8 cellular contexts compared by ENCODE assay signal in genomic region chr2:109331864-109332848, GRCh38.
DNase-seq lines count a peak whose midpoint lies in the region; ATAC-seq lines count a peak whose summit lies in the region.

No MANE protein-coding gene starts in this region.

- H3K27ac Mint-ChIP-seq in activated CD8-positive, alpha-beta memory T cell treated with anti-CD3 and anti-CD28 coated beads, Interleukin-2, amount 10 ng/mL, durations not matched to agents 7 days and 5 days: peak overlapping the region; percentile 79
- peak overlapping the region; percentile 53 for H3K27ac Mint-ChIP-seq in memory B cell

- peaks cover 75% of the 10 kb centered on the region for H3K27me3 Mint-ChIP-seq in activated CD8-positive, alpha-beta memory T cell treated with anti-CD3 and anti-CD28 coated beads, Interleukin-2, amount 10 ng/mL, durations not matched to agents 7 days and 5 days
- peaks cover 14% of the 10 kb centered on the region for H3K27me3 Mint-ChIP-seq in memory B cell

- CTCF ChIA-PET in activated CD8-positive, alpha-beta memory T cell treated with anti-CD3 and anti-CD28 coated beads, Interleukin-2, amount 10 ng/mL, durations not matched to agents 7 days and 5 days (lab: Charles Lee): interaction anchor here (1.3 to 1.4 kb wide), 2 partner anchors 10 to 178 kb away, joined by 4 to 7 read pairs; no protein-coding TSS in a partner anchor

- DNase-seq in activated CD8-positive, alpha-beta memory T cell treated with anti-CD3 and anti-CD28 coated beads, Interleukin-2, amount 10 ng/mL, durations not matched to agents 7 days and 5 days: peak; percentile 50
- DNase-seq in activated CD8-positive, alpha-beta memory T cell treated with anti-CD3 and anti-CD28 coated beads for 24 hours: no peak
- DNase-seq in SW 1271 (lab: John Stamatoyannopoulos, UW) (peak; percentile 76 to 88), dermis microvascular lymphatic vessel endothelial cell (ENCODE audit: low read depth in 2 of 2) (peak; percentile 72 to 96), memory B cell (ENCODE audit: low spot score in 2 of 2) (no peak), ureter (ENCODE audit: low spot score) (peak; percentile 59)
- no peak for DNase-seq in stimulated activated naive CD4-positive, alpha-beta T cell treated with Interleukin-2 at 50 U/mL for 16 hours (lab: John Stamatoyannopoulos, UW)

- peaks cover 35% of the 10 kb centered on the region for H3K4me1 Mint-ChIP-seq in activated CD8-positive, alpha-beta memory T cell treated with anti-CD3 and anti-CD28 coated beads, Interleukin-2, amount 10 ng/mL, durations not matched to agents 7 days and 5 days
- peaks cover 12% of the 10 kb centered on the region for H3K4me1 Mint-ChIP-seq in memory B cell

- H3K4me3 Mint-ChIP-seq in activated CD8-positive, alpha-beta memory T cell treated with anti-CD3 and anti-CD28 coated beads, Interleukin-2, amount 10 ng/mL, durations not matched to agents 7 days and 5 days: peak overlapping the region; percentile 34
- peak overlapping the region; percentile 75 for H3K4me3 Mint-ChIP-seq in memory B cell

- H3K36me3 Mint-ChIP-seq in activated CD8-positive, alpha-beta memory T cell treated with anti-CD3 and anti-CD28 coated beads, Interleukin-2, amount 10 ng/mL, durations not matched to agents 7 days and 5 days: no peaks in the 10 kb centered on the region
- H3K36me3 Mint-ChIP-seq in memory B cell: no peaks in the 10 kb centered on the region

- peak; percentile 46 for ATAC-seq in activated CD8-positive, alpha-beta memory T cell treated with anti-CD3 and anti-CD28 coated beads, Interleukin-2, amount 10 ng/mL, durations not matched to agents 7 days and 5 days
- ATAC-seq in HG03378 (IDR thresholded peaks at IDR 0.05; ENCODE audit: unreplicated experiment): peak; percentile 44
- peak; percentile 39 for ATAC-seq in memory B cell (ENCODE audit: low read depth)

- H3K9me3 Mint-ChIP-seq in activated CD8-positive, alpha-beta memory T cell treated with anti-CD3 and anti-CD28 coated beads, Interleukin-2, amount 10 ng/mL, durations not matched to agents 7 days and 5 days (ENCODE audit: low read depth): no peaks in the 10 kb centered on the region
- H3K9me3 Mint-ChIP-seq in memory B cell: no peaks in the 10 kb centered on the region

Comparison
In these comparisons a context has a peak if more than half of its experiments do, and no peak if none do; other contexts are left out.
1. DNase-seq: peak in activated CD8-positive, alpha-beta memory T cell treated with anti-CD3 and anti-CD28 coated beads, Interleukin-2, amount 10 ng/mL, durations not matched to agents 7 days and 5 days (single experiment), SW 1271 (2 of 2), dermis microvascular lymphatic vessel endothelial cell (2 of 2) and ureter (single experiment); none in activated CD8-positive, alpha-beta memory T cell treated with anti-CD3 and anti-CD28 coated beads for 24 hours (single experiment), memory B cell (0 of 2) and stimulated activated naive CD4-positive, alpha-beta T cell treated with Interleukin-2 at 50 U/mL for 16 hours (single experiment).
2. Peak in every context shown above with its lines, with median percentiles within 50 percentile points of each other: ATAC-seq.